In genomic region chr17:78249836-78250806, GRCh38 we compare ENCODE assay signal across 12 cellular contexts. TPM values are rescaled to one million over a fixed set of nuclear protein-coding genes. Genes with fewer than 3 reads are reported as not detected.
A peak's percentile ranks its signal among the peaks of the same experiment; 100 is the strongest.
DNase-seq lines count a peak whose midpoint lies in the region; ATAC-seq and TF ChIP-seq lines count a peak whose summit lies in the region.
"Had no signal": no experiment of that assay in that cellular context is flagged by ENCODE, and none has a peak within 500 bp of the region (broad histone marks: within the 10 kb centered on the region; RNA-seq: fewer than 3 reads in every experiment).

No MANE protein-coding gene starts in this region.

- H3K27me3 ChIP-seq in DND-41 (ENCODE audit: insufficient read depth, low read length, poor library complexity) (no peaks in the 10 kb centered on the region), Panc1 (ENCODE audit: control insufficient read depth, insufficient read depth, low read length) (no peaks in the 10 kb centered on the region), endodermal cell (ENCODE audit: control insufficient read depth, insufficient read depth, low read length, poor library complexity, severe bottlenecking) (no peaks in the 10 kb centered on the region), sigmoid colon (peaks cover 0 to 13% (median 0%) of the 10 kb centered on the region in 3 donors), Peyer's patch (no peaks in the 10 kb centered on the region)

- TF ChIP-seq EP300 in sigmoid colon (IDR thresholded peaks at IDR 0.05) = no peak

- H3K79me2 ChIP-seq in DND-41 (ENCODE audit: insufficient read depth, low read length) = peaks cover 4% of the 10 kb centered on the region

- TF ChIP-seq POLR2A in sigmoid colon (IDR thresholded peaks at IDR 0.05) = no peak
- TF ChIP-seq POLR2A in Peyer's patch (IDR thresholded peaks at IDR 0.05) = no peak

- peaks cover 30% of the 10 kb centered on the region for H3K4me1 Mint-ChIP-seq in endodermal cell

- H3K4me3 ChIP-seq in DND-41 (ENCODE audit: low read depth in 1 of 2, low read length in 2 of 2) = no peak overlapping the region
- H3K4me3 ChIP-seq in Panc1 (ENCODE audit: low read depth in 2 of 2, low read length in 2 of 2) = no peak overlapping the region
- peak overlapping the region; percentile 73 for H3K4me3 ChIP-seq in endodermal cell (ENCODE audit: low read length)
- H3K4me3 ChIP-seq in sigmoid colon = no peak overlapping the region
- H3K4me3 ChIP-seq in Peyer's patch = no peak overlapping the region

- H3K27ac ChIP-seq in DND-41 (ENCODE audit: low read length) (no peak overlapping the region), Panc1 (ENCODE audit: low read length) (no peak overlapping the region), endodermal cell (ENCODE audit: low read depth, low read length) (no peak overlapping the region), sigmoid colon (no peak overlapping the region), Peyer's patch (peak overlapping the region in 1 of 4 donors; percentile 95)
- H3K27ac ChIP-seq: HL-60 had no signal

- no peak for DNase-seq in DND-41
- DNase-seq in Panc1 (ENCODE audit: low read depth, low spot score) = no peak
- DNase-seq in endodermal cell = no peak
- DNase-seq in sigmoid colon = peak; percentile 63
- DNase-seq in NCI-H2196 treated with DMSO at 0.1 percent for 48 hours (lab: John Stamatoyannopoulos, UW; ENCODE audit: unreplicated experiment) = no peak
- no peak for DNase-seq in T-helper 2 cell
- no peak for DNase-seq in Peyer's patch

- intact Hi-C loops in Panc1 (cut with micrococcal nuclease; ENCODE audit: unreplicated experiment) (loop anchor here (5.0 kb wide), 1 partner anchor 172 kb away; no protein-coding TSS in a partner anchor), sigmoid colon (cut with DNase I) (loop anchor here (1.0 to 5.0 kb wide), 2 partner anchors 172 to 228 kb away; no protein-coding TSS in a partner anchor)

- no peaks in the 10 kb centered on the region for H3K27me3 Mint-ChIP-seq in endodermal cell (ENCODE audit: insufficient read depth)

- CTCF ChIA-PET in Panc1 (lab: Charles Lee) = interaction anchor here (0.6 to 2.4 kb wide), 12 partner anchors 11 to 231 kb away, joined by 3 to 12 read pairs (median 4); partner anchors contain the start of gene TK1

- no peaks in the 10 kb centered on the region for H3K9me3 ChIP-seq in DND-41 (ENCODE audit: insufficient read depth, low read length, severe bottlenecking)
- H3K9me3 ChIP-seq in Panc1 (ENCODE audit: control insufficient read depth, insufficient read depth, low read depth, low read length) = no peaks in the 10 kb centered on the region
- peaks cover 7% of the 10 kb centered on the region for H3K9me3 ChIP-seq in endodermal cell (ENCODE audit: control insufficient read depth, low read length)
- no peaks in the 10 kb centered on the region for H3K9me3 ChIP-seq in sigmoid colon
- no peaks in the 10 kb centered on the region for H3K9me3 ChIP-seq in Peyer's patch

- ATAC-seq in DND-41 (ENCODE audit: insufficient read depth, low read depth) = no peak
- ATAC-seq in Panc1 = peak; percentile 0; the same call in 1 of the 2 replicates
- no peak for ATAC-seq in HG03354 (IDR thresholded peaks at IDR 0.05; ENCODE audit: poor library complexity, severe bottlenecking, unreplicated experiment)

- H3K27ac Mint-ChIP-seq in endodermal cell = peak overlapping the region; percentile 61

- in situ Hi-C loops in Panc1 (cut with HindIII; ENCODE audit: low pct_unique_long_range_greater_than_20kb, low sequenced_read_pairs) = no loop called here

- H4K20me1 ChIP-seq in DND-41 (ENCODE audit: insufficient read depth, low read length) = no peaks in the 10 kb centered on the region

- 88 to 92% methylated on average over 19 to 20 of the region's 20 CpGs for WGBS in endodermal cell (ENCODE audit: insufficient coverage in 1 of 2, insufficient read length in 1 of 2), 2 experiments
- WGBS in sigmoid colon, 2 donors = 73 to 75% methylated on average over 20 of the region's 20 CpGs

- H3K9me3 Mint-ChIP-seq in endodermal cell = peaks cover 16% of the 10 kb centered on the region

- TF ChIP-seq CTCF in DND-41 (IDR thresholded peaks at IDR 0.05; ENCODE audit: borderline replicate concordance, extremely low read depth, low read length, poor library complexity, severe bottlenecking) = no peak
- TF ChIP-seq CTCF in Panc1 (IDR thresholded peaks at IDR 0.05) = no peak
- no peak for TF ChIP-seq CTCF in endodermal cell (conservative IDR thresholded peaks at IDR 0.05)
- TF ChIP-seq CTCF in sigmoid colon (IDR thresholded peaks at IDR 0.05) = no peak
- TF ChIP-seq CTCF in Peyer's patch (IDR thresholded peaks at IDR 0.05) = no peak

- H2AFZ ChIP-seq in DND-41 (ENCODE audit: low read depth, low read length) = no peak overlapping the region

- peak overlapping the region; percentile 19; the same call in 1 of the 2 replicates for H3K4me2 ChIP-seq in DND-41 (ENCODE audit: insufficient read depth, low read length)

- H3K9ac ChIP-seq in DND-41 (ENCODE audit: low read depth, low read length) (peak overlapping the region; percentile 16; the same call in 1 of the 2 replicates), endodermal cell (ENCODE audit: extremely low read depth, low read length, poor library complexity, severe bottlenecking) (no peak overlapping the region)
- H3K9ac ChIP-seq: SK-N-SH had no signal

- peaks cover 43% of the 10 kb centered on the region for H3K4me1 ChIP-seq in DND-41 (ENCODE audit: insufficient read depth, low read length)
- peaks cover 12% of the 10 kb centered on the region for H3K4me1 ChIP-seq in Panc1 (ENCODE audit: control insufficient read depth, insufficient read depth, low read length)
- peaks cover 23% of the 10 kb centered on the region for H3K4me1 ChIP-seq in endodermal cell (ENCODE audit: control insufficient read depth, insufficient read depth, low read length)
- H3K4me1 ChIP-seq in sigmoid colon = peaks cover 0 to 16% (median 10%) of the 10 kb centered on the region in 4 donors
- peaks cover 0 to 36% (median 28%) of the 10 kb centered on the region in 4 donors for H3K4me1 ChIP-seq in Peyer's patch

- peak overlapping the region; percentile 34 for H3K4me3 Mint-ChIP-seq in endodermal cell

- BruUV-seq in Panc1 (replicated peaks; lab: Mats Ljungman, UMichigan) = no TSS peak

- H3K36me3 Mint-ChIP-seq in endodermal cell (ENCODE audit: low read depth) = peaks cover 4% of the 10 kb centered on the region

- POLR2A ChIA-PET in Panc1 (lab: Charles Lee) = interaction anchor here (1.0 kb wide), 1 partner anchor 9 kb away, joined by 3 read pairs; no protein-coding TSS in a partner anchor

- H3K36me3 ChIP-seq in DND-41 (ENCODE audit: insufficient read depth, low read length) (no peaks in the 10 kb centered on the region; the same call in 1 of the 2 replicates), Panc1 (ENCODE audit: control insufficient read depth, insufficient read depth, low read length) (no peaks in the 10 kb centered on the region), endodermal cell (ENCODE audit: control insufficient read depth, insufficient read depth, low read length) (no peaks in the 10 kb centered on the region), sigmoid colon (no peaks in the 10 kb centered on the region), Peyer's patch (no peaks in the 10 kb centered on the region)

RNA-seq across cellular contexts. Expression of gene TMEM235, which starts 18.7 kb away (rescaled TPM):
- total RNA-seq in Panc1 (2021; ENCODE audit: unreplicated experiment) = not detected
- not detected for polyA plus RNA-seq in Panc1 (2012; ENCODE audit: insufficient read length)
- total RNA-seq in endodermal cell = under 1 TPM in 1 of 2 donors, not detected in 1; 0.33 TPM
- polyA plus RNA-seq in endodermal cell (2013, experiment 1 of 2) = not detected
- polyA plus RNA-seq in endodermal cell (2013, experiment 2 of 2) = 0.33 TPM
- total RNA-seq in sigmoid colon = not detected
- under 1 TPM in 1 of 3 donors, not detected in 2; 0.04 TPM for polyA plus RNA-seq in sigmoid colon
- not detected for total RNA-seq in Peyer's patch
- total RNA-seq: G401, mesenteric fat pad had no signal
- polyA plus RNA-seq: SK-N-SH had no signal

RNA-seq across cellular contexts. Expression of gene BIRC5, which starts 36.1 kb away (rescaled TPM):
- 119 TPM for total RNA-seq in Panc1 (2021; ENCODE audit: unreplicated experiment)
- 53.0 TPM for polyA plus RNA-seq in Panc1 (2012; ENCODE audit: insufficient read length)
- total RNA-seq in endodermal cell = 10 to 100 TPM; 59.7 to 89.6 TPM
- polyA plus RNA-seq in endodermal cell (2013, experiment 1 of 2) = 113 TPM
- polyA plus RNA-seq in endodermal cell (2013, experiment 2 of 2) = 112 TPM
- total RNA-seq in sigmoid colon = 1 to 10 TPM in 1 of 4 donors, under 1 TPM in 3; 0.16 to 3.1 (median 0.32) TPM
- polyA plus RNA-seq in sigmoid colon = 10 to 100 TPM in 2 of 3 donors, 1 to 10 TPM in 1; 3.6 to 33.5 (median 10.6) TPM
- 1 to 10 TPM; 2.4 to 6.5 (median 5.7) TPM for total RNA-seq in Peyer's patch
- total RNA-seq: mesenteric fat pad had no signal

Comparison
In these comparisons a context has a peak if more than half of its experiments do, and no peak if none do; other contexts are left out.
1. RNA of gene BIRC5, which starts 36.1 kb away (total RNA-seq): 119 TPM in Panc1 (single experiment) and 59.7 to 89.6 TPM in endodermal cell; 2.4 to 6.5 TPM in Peyer's patch and 0.16 to 3.1 TPM in sigmoid colon; every median in the first group is over 4 times any median in the second.